Comparison of ENCODE assay signal across 2 cellular contexts in genomic region chr7:81449105-81449504, GRCh38.
TF ChIP-seq lines count a peak whose summit lies in the region.

No MANE protein-coding gene starts in this region.

TF ChIP-seq in HepG2, 621 proteins besides CTCF, POLR2A, EP300 and RAD21 (continued from another document):
- TF ChIP-seq ZNF616 (CRISPR knock-in tag; IDR thresholded peaks at IDR 0.05; ENCODE audit: low read depth) = no peak
- peak; percentile 80 to 82 for TF ChIP-seq MAFK (conservative IDR thresholded peaks at IDR 0.05 in 1 of 2, IDR thresholded peaks at IDR 0.05 in 1 of 2; ENCODE audit: low read length in 2 of 2)

TF ChIP-seq in K562, 482 proteins besides CTCF, POLR2A, EP300 and RAD21:
- peak; percentile 40; the same call in 1 of the 2 replicates for TF ChIP-seq MAFK (IDR thresholded peaks at IDR 0.05; ENCODE audit: low read length)
- TF ChIP-seq MAFF (IDR thresholded peaks at IDR 0.05; ENCODE audit: low read length) = peak; percentile 27; the same call in 1 of the 2 replicates
- no peak for TF ChIP-seq ZNF398 (CRISPR knock-in tag; IDR thresholded peaks at IDR 0.05)
- peak; percentile 20; the same call in 1 of the 2 replicates for TF ChIP-seq C11orf30 (IDR thresholded peaks at IDR 0.05; ENCODE audit: low read depth)
- 0 out of 2 replicates have a peak, but pooled peaks have one; percentile 17 for TF ChIP-seq MAFG (tag; conservative IDR thresholded peaks at IDR 0.05)
- TF ChIP-seq E2F3 (CRISPR knock-in tag; IDR thresholded peaks at IDR 0.05) = no peak
- TF ChIP-seq HSF4 (CRISPR knock-in tag; IDR thresholded peaks at IDR 0.05; ENCODE audit: borderline replicate concordance) = no peak
- peak; percentile 51; the same call in 1 of the 2 replicates for TF ChIP-seq ZNF316 (IDR thresholded peaks at IDR 0.05)
- no peak for TF ChIP-seq FOXO4 (CRISPR knock-in tag; IDR thresholded peaks at IDR 0.05)
- no peak for TF ChIP-seq CHCHD3 (CRISPR knock-in tag; IDR thresholded peaks at IDR 0.05)
